ENCODE assay signal across 23 cellular contexts in genomic region chr22:23260645-23261581, GRCh38.
"Had no signal": no experiment of that assay in that cellular context is flagged by ENCODE, and none has a peak within 500 bp of the region (broad histone marks: within the 10 kb centered on the region; RNA-seq: fewer than 3 reads in every experiment).

No MANE protein-coding gene starts in this region.

- H3K27ac ChIP-seq: epithelial cell of prostate, esophagus muscularis mucosa, gastrocnemius medialis, heart right ventricle, left ventricle myocardium inferior, lower lobe of right lung, upper lobe of right lung, vagina had no signal

- DNase-seq: effector memory CD4-positive, alpha-beta T cell; gastrocnemius medialis; heart right ventricle; kidney; left cardiac atrium; left ventricle myocardium inferior; lower lobe of right lung; natural killer cell; occipital lobe; stimulated activated CD4-positive, alpha-beta T cell treated with anti-CD3 and anti-CD28 coated beads, Interleukin-4, amount 100 ng/mL, for 1 hour; stimulated activated CD8-positive, alpha-beta memory T cell treated with anti-CD3 and anti-CD28 coated beads, Interleukin-4, amount 100 ng/mL, for 48 hours; upper lobe of right lung had no signal

- H3K27ac Mint-ChIP-seq: memory B cell; mesothelial cell of epicardium; stimulated activated memory B cell treated with anti-CD40 and anti-IgM and Interleukin-4, amounts not matched to agents 10 μg/mL and 1 μg/mL and 100 μg/mL, for 72 hours had no signal

- FAIRE-seq: kidney had no signal

- H3K36me3 Mint-ChIP-seq: natural killer cell had no signal

- H3K4me2 ChIP-seq: smooth muscle cell had no signal

- H3K27me3 Mint-ChIP-seq: memory B cell; stimulated activated memory B cell treated with anti-CD40 and anti-IgM and Interleukin-4, amounts not matched to agents 10 μg/mL and 1 μg/mL and 100 μg/mL, for 72 hours; stimulated activated naive CD8-positive, alpha-beta T cell treated with anti-CD3 and anti-CD28 coated beads, Interleukin-15, Interleukin-2, amounts not matched to agents 100 ng/mL and 50 ng/mL, for 24 hours had no signal

- H3K4me3 Mint-ChIP-seq: memory B cell; mesothelial cell of epicardium; natural killer cell; neural crest cell; stimulated activated memory B cell treated with anti-CD40 and anti-IgM and Interleukin-4, amounts not matched to agents 10 μg/mL and 1 μg/mL and 100 μg/mL, for 72 hours; stimulated activated naive CD8-positive, alpha-beta T cell treated with anti-CD3 and anti-CD28 coated beads, Interleukin-15, Interleukin-2, amounts not matched to agents 100 ng/mL and 50 ng/mL, for 24 hours had no signal

- H3K27me3 ChIP-seq: esophagus muscularis mucosa, gastrocnemius medialis, heart right ventricle, tibial nerve, upper lobe of right lung, vagina had no signal

- H3K4me1 Mint-ChIP-seq: mesothelial cell of epicardium had no signal

- ATAC-seq: gastrocnemius medialis; heart right ventricle; left cardiac atrium; lower lobe of right lung; natural killer cell; right cardiac atrium; stimulated activated memory B cell treated with anti-CD40 and anti-IgM and Interleukin-4, amounts not matched to agents 10 μg/mL and 1 μg/mL and 100 μg/mL, for 72 hours; upper lobe of right lung had no signal

- H3K4me3 ChIP-seq: esophagus muscularis mucosa, gastrocnemius medialis, heart right ventricle, left ventricle myocardium inferior, lower lobe of right lung, smooth muscle cell, tibial nerve, upper lobe of right lung, vagina had no signal

- H3K9me3 Mint-ChIP-seq: memory B cell; mesothelial cell of epicardium; natural killer cell; neural crest cell; stimulated activated memory B cell treated with anti-CD40 and anti-IgM and Interleukin-4, amounts not matched to agents 10 μg/mL and 1 μg/mL and 100 μg/mL, for 72 hours; stimulated activated naive CD8-positive, alpha-beta T cell treated with anti-CD3 and anti-CD28 coated beads, Interleukin-15, Interleukin-2, amounts not matched to agents 100 ng/mL and 50 ng/mL, for 24 hours had no signal

- H3K9me3 ChIP-seq: esophagus muscularis mucosa, gastrocnemius medialis, heart right ventricle, left ventricle myocardium inferior, lower lobe of right lung, tibial nerve, upper lobe of right lung, vagina had no signal
